Comparison of ENCODE assay signal across 8 cellular contexts in the genomic region with DNA sequence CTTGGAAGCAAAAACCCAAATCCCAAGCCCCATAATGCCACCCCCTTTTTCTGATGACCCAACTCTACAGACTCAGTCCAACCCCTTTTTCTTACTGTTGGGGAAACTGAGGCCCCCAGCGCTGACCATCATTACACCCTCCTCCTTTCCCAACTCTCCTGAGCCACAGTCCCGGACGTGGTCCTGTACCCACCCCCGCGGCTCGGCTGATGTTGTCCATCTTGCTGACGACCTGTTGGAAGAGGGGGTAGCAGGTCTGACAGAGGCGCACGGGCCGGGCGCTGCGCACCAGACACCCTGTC. TPM values are rescaled to one million over a fixed set of nuclear protein-coding genes. Genes with fewer than 3 reads are reported as not detected.
A peak's percentile ranks its signal among the peaks of the same experiment; 100 is the strongest.
DNase-seq lines count a peak whose midpoint lies in the region; ATAC-seq, FAIRE-seq and TF ChIP-seq lines count a peak whose summit lies in the region.

No MANE protein-coding gene starts in this region.

- H2BK120ac ChIP-seq in mesenchymal stem cell (ENCODE audit: low read depth, low read length), result peak overlapping the region; percentile 86

- H3K18ac ChIP-seq in mesenchymal stem cell (ENCODE audit: low read depth in 1 of 2, low read length in 2 of 2), result peak overlapping the region in 1 of 2 experiments; percentile 99

- peak; percentile 32 for ATAC-seq in GM19438 (IDR thresholded peaks at IDR 0.05; ENCODE audit: low read depth, unreplicated experiment)

- no peak for TF ChIP-seq CTCF in bronchial epithelial cell (IDR thresholded peaks at IDR 0.05; ENCODE audit: insufficient read depth, low read length, severe bottlenecking)

- no peak overlapping the region for H2AK5ac ChIP-seq in mesenchymal stem cell (ENCODE audit: low read length, severe bottlenecking)

- no peaks in the 10 kb centered on the region for H3K9me3 ChIP-seq in HUES64 (ENCODE audit: insufficient read depth, low read depth, low read length)
- H3K9me3 ChIP-seq in mesenchymal stem cell (ENCODE audit: control insufficient read depth, low read length), result no peaks in the 10 kb centered on the region

- H3K27me3 ChIP-seq in HUES64 (ENCODE audit: insufficient read depth, low read length) (peaks cover 7% of the 10 kb centered on the region), bronchial epithelial cell (ENCODE audit: control insufficient read depth, insufficient read depth, low read length) (no peaks in the 10 kb centered on the region), mesenchymal stem cell (ENCODE audit: control insufficient read depth in 1 of 2, insufficient read depth in 1 of 2, low read length in 2 of 2) (no peaks in the 10 kb centered on the region)

- peak overlapping the region; percentile 95 for H4K8ac ChIP-seq in mesenchymal stem cell (ENCODE audit: low read length)

- H3K4ac ChIP-seq in mesenchymal stem cell (ENCODE audit: low read depth in 1 of 2, low read length in 2 of 2), result peak overlapping the region in 1 of 2 experiments; percentile 100

- H3K4me3 ChIP-seq in HUES64 (ENCODE audit: low read length), result peak overlapping the region; percentile 82
- H3K4me3 ChIP-seq in bronchial epithelial cell (ENCODE audit: low read depth, low read length), result peak overlapping the region; percentile 86
- peak overlapping the region; percentile 99 for H3K4me3 ChIP-seq in mesenchymal stem cell (ENCODE audit: insufficient read depth in 1 of 2, low read depth in 1 of 2, low read length in 2 of 2)

- DNase-seq in ACHN, result peak; percentile 29
- peak; percentile 21 for DNase-seq in bronchial epithelial cell (ENCODE audit: low read depth)
- DNase-seq in mesenchymal stem cell, result no peak
- peak; percentile 48 for DNase-seq in ureter (ENCODE audit: low spot score)
- DNase-seq in activated effector memory CD4-positive, alpha-beta T cell treated with Interleukin-2 at 50 U/mL for 16 hours, result no peak
- DNase-seq in kidney glomerular epithelial cell (lab: John Stamatoyannopoulos, UW), result no peak

- no peak overlapping the region for H2BK12ac ChIP-seq in mesenchymal stem cell (ENCODE audit: low read length in 2 of 2)

- H3K9ac ChIP-seq in HUES64 (ENCODE audit: low read depth, low read length) (peak overlapping the region; percentile 63), mesenchymal stem cell (ENCODE audit: low read length) (peak overlapping the region; percentile 97)

- H3K36me3 ChIP-seq in HUES64 (ENCODE audit: insufficient read depth, low read length) (no peaks in the 10 kb centered on the region), bronchial epithelial cell (ENCODE audit: control insufficient read depth, insufficient read depth, low read length) (no peaks in the 10 kb centered on the region), mesenchymal stem cell (ENCODE audit: control insufficient read depth in 1 of 2, insufficient read depth in 2 of 2, low read depth in 1 of 2, low read length in 2 of 2) (peaks cover 0 to 5% of the 10 kb centered on the region in 2 experiments)

- H3K4me1 ChIP-seq in HUES64 (ENCODE audit: insufficient read depth, low read length) (peaks cover 14% of the 10 kb centered on the region), mesenchymal stem cell (ENCODE audit: control insufficient read depth, insufficient read depth, low read depth, low read length) (peaks cover 5% of the 10 kb centered on the region)

- 3% methylated on average over 12 of the region's 12 CpGs for WGBS in HUES64
- WGBS in mesenchymal stem cell, result 5% methylated on average over 7 of the region's 12 CpGs

- peak overlapping the region in 1 of 2 experiments; percentile 100 for H3K14ac ChIP-seq in mesenchymal stem cell (ENCODE audit: low read length in 2 of 2)

- H3K79me1 ChIP-seq in mesenchymal stem cell (replicated peaks; ENCODE audit: low read length, poor library complexity, severe bottlenecking), result peaks cover 18% of the 10 kb centered on the region

- in situ Hi-C loops in ACHN (cut with HindIII; ENCODE audit: low pct_ligation_motif_present, low pct_unique_long_range_greater_than_20kb, low sequenced_read_pairs), result no loop called here

- no peak overlapping the region for H2BK5ac ChIP-seq in mesenchymal stem cell (ENCODE audit: low read depth, low read length, poor library complexity, severe bottlenecking)

- no peak overlapping the region for H2BK15ac ChIP-seq in mesenchymal stem cell (ENCODE audit: low read depth, poor library complexity, severe bottlenecking)

- H3K23ac ChIP-seq in mesenchymal stem cell (ENCODE audit: low read length in 2 of 2), result peak overlapping the region in 1 of 2 experiments; percentile 67

- peak overlapping the region; percentile 90 for H3K4me2 ChIP-seq in mesenchymal stem cell (ENCODE audit: low read length, poor library complexity, severe bottlenecking)

- H4K91ac ChIP-seq in mesenchymal stem cell (ENCODE audit: low read length), result no peak overlapping the region

- no peak for FAIRE-seq in bronchial epithelial cell (lab: Jason Lieb, UNC)

- H3K27ac ChIP-seq in HUES64 (ENCODE audit: low read depth, low read length) (peak overlapping the region; percentile 61; the same call in 1 of the 2 replicates), mesenchymal stem cell (ENCODE audit: low read length, poor library complexity, severe bottlenecking) (no peak overlapping the region)

- H2AFZ ChIP-seq in mesenchymal stem cell (ENCODE audit: low read depth, low read length), result peak overlapping the region; percentile 100

RNA-seq across cellular contexts. Expression of a gene that starts 0.5 kb away (rescaled TPM):
- 24.4 TPM for polyA plus RNA-seq in HUES64 (2013, experiment 1 of 2)
- 27.1 TPM for polyA plus RNA-seq in HUES64 (2013, experiment 2 of 2)
- 36.7 and 142 TPM in 2 replicates for total RNA-seq in bronchial epithelial cell
- polyA plus RNA-seq in mesenchymal stem cell (2013, experiment 1 of 2), result 48.2 TPM
- 48.8 TPM for polyA plus RNA-seq in mesenchymal stem cell (2013, experiment 2 of 2)
- total RNA-seq in ureter, result 40.3 TPM

Comparison
In these comparisons a context has a peak if more than half of its experiments do, and no peak if none do; other contexts are left out.
1. DNase-seq: peak in ACHN (single experiment), bronchial epithelial cell (single experiment) and ureter (single experiment); none in mesenchymal stem cell (single experiment), activated effector memory CD4-positive, alpha-beta T cell treated with Interleukin-2 at 50 U/mL for 16 hours (single experiment) and kidney glomerular epithelial cell (single experiment).
2. Peak in every context shown above with its lines, with median percentiles within 50 percentile points of each other: H3K4me3 ChIP-seq.